26 cellular contexts compared by ENCODE assay signal in the genomic region with DNA sequence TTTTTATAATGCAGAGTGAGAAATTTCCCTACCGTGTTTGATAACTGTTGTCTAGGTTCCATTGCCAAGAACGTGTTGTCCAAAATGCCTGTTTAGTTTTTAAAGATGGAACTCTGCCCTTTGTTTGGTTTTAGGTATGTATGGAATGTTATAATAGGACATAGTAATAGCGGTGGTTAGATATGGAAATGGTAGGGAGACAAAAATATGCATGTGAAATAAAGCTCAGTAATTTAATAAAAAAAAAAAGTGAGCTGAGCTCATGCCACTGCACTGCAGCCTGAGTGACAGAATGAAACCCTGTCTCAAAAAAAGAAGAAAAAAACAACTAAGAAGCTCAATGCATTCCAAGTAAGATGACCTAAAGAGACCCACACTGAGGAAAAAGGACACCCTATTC.
"Had no signal": no experiment of that assay in that cellular context is flagged by ENCODE, and none has a peak within 500 bp of the region (broad histone marks: within the 10 kb centered on the region; RNA-seq: fewer than 3 reads in every experiment).

No MANE protein-coding gene starts in this region.

- H3K4me1 Mint-ChIP-seq: activated B cell treated with CpG ODN at 0.5 μM for 24 hours; activated CD4-positive, alpha-beta T cell treated with anti-CD3 and anti-CD28 coated beads, Interleukin-2, amount 10 ng/mL, durations not matched to agents 24 days and 14 days; activated CD8-positive, alpha-beta memory T cell treated with anti-CD3 and anti-CD28 coated beads, Interleukin-2, amount 10 ng/mL, durations not matched to agents 7 days and 5 days; activated naive CD8-positive, alpha-beta T cell treated with anti-CD3 and anti-CD28 coated beads, Interleukin-2, amount 50 U/mL, for 24 hours; T-helper 17 cell had no signal

- ATAC-seq: activated CD8-positive, alpha-beta memory T cell treated with anti-CD3 and anti-CD28 coated beads, Interleukin-2, amount 10 ng/mL, durations not matched to agents 7 days and 5 days; activated naive CD4-positive, alpha-beta T cell treated with anti-CD3 and anti-CD28 coated beads, Interleukin-2, amount 50 U/mL, for 72 hours; activated naive CD8-positive, alpha-beta T cell treated with anti-CD3 and anti-CD28 coated beads, Interleukin-2, amount 50 U/mL, for 24 hours; body of pancreas; T-helper 17 cell had no signal

- H3K9ac ChIP-seq: KMS-11 had no signal

- H3K27ac ChIP-seq: body of pancreas, cardiac muscle cell, KMS-11, SJSA1 had no signal

- H3K4me3 Mint-ChIP-seq: activated B cell treated with CpG ODN at 0.5 μM for 24 hours; activated CD4-positive, alpha-beta T cell treated with anti-CD3 and anti-CD28 coated beads, Interleukin-2, amount 10 ng/mL, durations not matched to agents 24 days and 14 days; activated CD8-positive, alpha-beta memory T cell treated with anti-CD3 and anti-CD28 coated beads, Interleukin-2, amount 10 ng/mL, durations not matched to agents 7 days and 5 days; activated naive CD8-positive, alpha-beta T cell treated with anti-CD3 and anti-CD28 coated beads, Interleukin-2, amount 50 U/mL, for 24 hours; activated T-cell treated with anti-CD3 and anti-CD28 coated beads, Interleukin-2, amount 50 U/mL, for 24 hours; activated T-helper 1 cell treated with anti-CD3 and anti-CD28 coated beads, Interleukin-12 subunit alpha, Interleukin-12 subunit beta, Interleukin-2, Interleukin-4 antibody, amounts not matched to agents 30 ng/mL and 10 ng/mL and 1 ng/mL, durations not matched to agents 14 hours and 24 hours and 36 hours; T-helper 17 cell had no signal

- H3K4me3 ChIP-seq: body of pancreas, cardiac muscle cell, SJSA1 had no signal

- H3K4me1 ChIP-seq: SJSA1 had no signal

- H3K9me3 ChIP-seq: body of pancreas, SJSA1 had no signal

- H3K27me3 ChIP-seq: body of pancreas, cardiac muscle cell, SJSA1 had no signal

- DNase-seq: activated B cell treated with CpG ODN at 0.5 μM for 24 hours; activated CD4-positive, alpha-beta T cell treated with anti-CD3 and anti-CD28 coated beads for 1 hour; activated CD4-positive, alpha-beta T cell treated with anti-CD3 and anti-CD28 coated beads, Interleukin-2, amount 10 ng/mL, durations not matched to agents 24 days and 14 days; activated CD4-positive, alpha-beta T cell treated with anti-CD3 and anti-CD28 coated beads, Interleukin-2, amount 50 U/mL, for 48 hours; activated CD8-positive, alpha-beta memory T cell treated with anti-CD3 and anti-CD28 coated beads, Interleukin-2, amount 10 ng/mL, durations not matched to agents 7 days and 5 days; activated effector memory CD4-positive, alpha-beta T cell treated with anti-CD3 and anti-CD28 coated beads, Interleukin-2, amount 50 U/mL, for 16 hours; activated naive CD4-positive, alpha-beta T cell treated with Interleukin-2 at 50 U/mL for 16 hours; activated naive CD8-positive, alpha-beta T cell treated with anti-CD3 and anti-CD28 coated beads, Interleukin-2, amount 50 U/mL, for 24 hours; activated T-cell treated with anti-CD3 and anti-CD28 coated beads, Interleukin-2, amount 50 U/mL, for 24 hours; amygdala; body of pancreas; cerebellar nuclear complex; NCI-H1092; NCI-H1417; NCI-H1930; NCI-H2171; NCI-H510A treated with DMSO at 0.1 percent for 48 hours; NCI-H69; SHP77; T-helper 17 cell; T-helper 9 cell had no signal

- H3K36me3 Mint-ChIP-seq: activated CD8-positive, alpha-beta memory T cell treated with anti-CD3 and anti-CD28 coated beads, Interleukin-2, amount 10 ng/mL, durations not matched to agents 7 days and 5 days; activated naive CD4-positive, alpha-beta T cell treated with anti-CD3 and anti-CD28 coated beads, Interleukin-2, amount 50 U/mL, for 72 hours had no signal

- H3K36me3 ChIP-seq: cardiac muscle cell, SJSA1 had no signal

- H3K27ac Mint-ChIP-seq: activated B cell treated with CpG ODN at 0.5 μM for 24 hours; activated CD4-positive, alpha-beta T cell treated with anti-CD3 and anti-CD28 coated beads, Interleukin-2, amount 10 ng/mL, durations not matched to agents 24 days and 14 days; activated CD8-positive, alpha-beta memory T cell treated with anti-CD3 and anti-CD28 coated beads, Interleukin-2, amount 10 ng/mL, durations not matched to agents 7 days and 5 days; activated naive CD4-positive, alpha-beta T cell treated with anti-CD3 and anti-CD28 coated beads, Interleukin-2, amount 50 U/mL, for 72 hours; activated naive CD8-positive, alpha-beta T cell treated with anti-CD3 and anti-CD28 coated beads, Interleukin-2, amount 50 U/mL, for 24 hours; activated T-cell treated with anti-CD3 and anti-CD28 coated beads, Interleukin-2, amount 50 U/mL, for 24 hours; activated T-helper 1 cell treated with anti-CD3 and anti-CD28 coated beads, Interleukin-12 subunit alpha, Interleukin-12 subunit beta, Interleukin-2, Interleukin-4 antibody, amounts not matched to agents 30 ng/mL and 10 ng/mL and 1 ng/mL, durations not matched to agents 14 hours and 24 hours and 36 hours; T-helper 17 cell had no signal

- H3K4me2 ChIP-seq: KMS-11 had no signal
